ENCODE assay signal across 1 cellular context in the genomic region with DNA sequence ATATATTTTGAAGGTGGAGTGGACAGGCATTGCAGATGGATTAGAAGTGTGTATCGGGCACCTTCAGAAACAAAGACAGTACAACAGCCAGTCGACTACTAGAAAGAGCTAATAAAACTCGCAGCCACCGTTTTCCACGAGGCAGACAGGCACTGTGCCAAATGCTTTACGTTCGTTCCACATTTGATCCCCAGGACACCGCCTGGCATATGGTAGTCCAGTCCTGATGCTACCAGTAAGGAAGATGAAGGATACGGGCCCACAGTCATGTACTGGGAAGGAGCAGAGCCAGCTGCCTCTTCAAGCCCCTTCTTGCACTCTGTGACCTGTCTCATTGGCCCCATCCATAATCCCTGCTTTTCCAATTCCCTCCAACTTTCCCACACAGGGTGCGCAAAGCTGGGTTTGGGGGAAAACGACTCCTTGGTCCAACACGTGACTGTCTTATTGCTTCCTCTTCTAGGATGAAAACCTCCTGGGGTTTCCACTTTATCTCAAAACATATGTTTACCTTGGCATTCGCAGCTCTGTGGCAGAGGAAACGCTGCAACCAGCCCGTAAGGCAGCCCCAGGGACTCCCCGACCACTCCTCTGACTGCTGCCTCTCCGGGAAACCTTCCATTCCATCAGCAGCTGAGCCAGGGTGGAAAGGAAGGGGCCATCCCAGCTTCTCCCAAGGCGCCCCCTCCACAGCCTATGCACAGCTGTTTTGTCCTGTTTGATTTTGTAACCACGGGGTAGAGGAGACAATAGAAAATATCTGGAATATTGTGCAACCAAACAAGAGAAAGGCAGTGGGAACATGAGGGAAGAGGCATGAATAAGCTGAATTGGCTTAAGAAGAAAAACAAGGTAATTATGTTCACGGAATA.
TF ChIP-seq lines count a peak whose summit lies in the region.

No MANE protein-coding gene starts in this region.

TF ChIP-seq in HEK293, 187 proteins besides CTCF, POLR2A, EP300 and RAD21 (continued from another document and continues in another):
- TF ChIP-seq ZNF366 (tag by site-specific recombination; conservative IDR thresholded peaks at IDR 0.05) (no peak), ZNF350 (tag by site-specific recombination; IDR thresholded peaks at IDR 0.05) (no peak), MYNN (tag by site-specific recombination; IDR thresholded peaks at IDR 0.05; ENCODE audit: borderline replicate concordance) (no peak), WT1 (tag by site-specific recombination; IDR thresholded peaks at IDR 0.05) (no peak), ZNF501 (tag by site-specific recombination; IDR thresholded peaks at IDR 0.05) (no peak), ZNF629 (tag by site-specific recombination; IDR thresholded peaks at IDR 0.05) (no peak), ZNF132 (tag by site-specific recombination; IDR thresholded peaks at IDR 0.05; ENCODE audit: borderline replicate concordance) (no peak), ZFHX2 (tag by site-specific recombination; conservative IDR thresholded peaks at IDR 0.05) (no peak), EGR2 (tag by site-specific recombination; IDR thresholded peaks at IDR 0.05; ENCODE audit: low read depth) (no peak), ZBTB20 (tag by site-specific recombination; IDR thresholded peaks at IDR 0.05) (no peak), ZNF544 (tag by site-specific recombination; IDR thresholded peaks at IDR 0.05) (no peak), ZNF600 (tag by site-specific recombination; IDR thresholded peaks at IDR 0.05) (peak; percentile 32; the same call in 1 of the 2 replicates), ZNF133 (tag by site-specific recombination; IDR thresholded peaks at IDR 0.05) (no peak), ZNF626 (tag by site-specific recombination; IDR thresholded peaks at IDR 0.05) (no peak), KLF9 (tag by site-specific recombination; IDR thresholded peaks at IDR 0.05; ENCODE audit: low read depth) (no peak), ZNF76 (tag by site-specific recombination; IDR thresholded peaks at IDR 0.05; ENCODE audit: borderline replicate concordance, low read depth) (no peak), ZNF521 (tag by site-specific recombination; IDR thresholded peaks at IDR 0.05) (no peak), ZNF426 (tag by site-specific recombination; IDR thresholded peaks at IDR 0.05) (no peak), SP7 (tag by site-specific recombination; IDR thresholded peaks at IDR 0.05) (no peak), ZNF558 (tag by site-specific recombination; IDR thresholded peaks at IDR 0.05) (peak; percentile 52; the same call in 1 of the 2 replicates), KLF7 (tag by site-specific recombination; IDR thresholded peaks at IDR 0.05; ENCODE audit: borderline replicate concordance) (no peak), ZNF24 (tag by site-specific recombination; IDR thresholded peaks at IDR 0.05) (no peak), ZNF354C (tag by site-specific recombination; IDR thresholded peaks at IDR 0.05; ENCODE audit: borderline replicate concordance, low read depth) (no peak), SP2 (tag by site-specific recombination; IDR thresholded peaks at IDR 0.05) (no peak), YY2 (tag by site-specific recombination; IDR thresholded peaks at IDR 0.05) (no peak), ZNF155 (tag by site-specific recombination; IDR thresholded peaks at IDR 0.05) (no peak), ZNF529 (tag by site-specific recombination; IDR thresholded peaks at IDR 0.05; ENCODE audit: insufficient replicate concordance) (no peak), ZNF175 (tag by site-specific recombination; IDR thresholded peaks at IDR 0.05) (no peak), ZNF701 (tag by site-specific recombination; IDR thresholded peaks at IDR 0.05) (no peak), ZNF549 (tag by site-specific recombination; IDR thresholded peaks at IDR 0.05) (no peak), ZNF423 (tag by site-specific recombination; IDR thresholded peaks at IDR 0.05) (peak; percentile 18; the same call in 1 of the 2 replicates), ZNF184 (tag by site-specific recombination; IDR thresholded peaks at IDR 0.05) (no peak), TRIM28 (IDR thresholded peaks at IDR 0.05; ENCODE audit: borderline replicate concordance, low read length) (no peak), ZNF302 (tag by site-specific recombination; IDR thresholded peaks at IDR 0.05; ENCODE audit: low read depth) (no peak), ZSCAN23 (tag by site-specific recombination; IDR thresholded peaks at IDR 0.05) (no peak), ZNF623 (tag by site-specific recombination; IDR thresholded peaks at IDR 0.05) (no peak), ZSCAN30 (tag by site-specific recombination; IDR thresholded peaks at IDR 0.05) (0 out of 2 replicates have a peak, but pooled peaks have one; percentile 11), TCF7L2 (IDR thresholded peaks at IDR 0.05; ENCODE audit: borderline replicate concordance, low read depth, low read length) (no peak), IKZF3 (tag by site-specific recombination; IDR thresholded peaks at IDR 0.05) (no peak), ZNF214 (tag by site-specific recombination; IDR thresholded peaks at IDR 0.05; ENCODE audit: borderline replicate concordance) (no peak), ZNF112 (tag by site-specific recombination; IDR thresholded peaks at IDR 0.05) (no peak)
- TF ChIP-seq, protein P1, sequence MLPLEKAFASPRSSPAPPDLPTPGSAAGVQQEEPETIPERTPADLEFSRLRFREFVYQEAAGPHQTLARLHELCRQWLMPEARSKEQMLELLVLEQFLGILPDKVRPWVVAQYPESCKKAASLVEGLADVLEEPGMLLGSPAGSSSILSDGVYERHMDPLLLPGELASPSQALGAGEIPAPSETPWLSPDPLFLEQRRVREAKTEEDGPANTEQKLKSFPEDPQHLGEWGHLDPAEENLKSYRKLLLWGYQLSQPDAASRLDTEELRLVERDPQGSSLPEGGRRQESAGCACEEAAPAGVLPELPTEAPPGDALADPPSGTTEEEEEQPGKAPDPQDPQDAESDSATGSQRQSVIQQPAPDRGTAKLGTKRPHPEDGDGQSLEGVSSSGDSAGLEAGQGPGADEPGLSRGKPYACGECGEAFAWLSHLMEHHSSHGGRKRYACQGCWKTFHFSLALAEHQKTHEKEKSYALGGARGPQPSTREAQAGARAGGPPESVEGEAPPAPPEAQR (tag by site-specific recombination; IDR thresholded peaks at IDR 0.05), result no peak
- TF ChIP-seq, protein P2, sequence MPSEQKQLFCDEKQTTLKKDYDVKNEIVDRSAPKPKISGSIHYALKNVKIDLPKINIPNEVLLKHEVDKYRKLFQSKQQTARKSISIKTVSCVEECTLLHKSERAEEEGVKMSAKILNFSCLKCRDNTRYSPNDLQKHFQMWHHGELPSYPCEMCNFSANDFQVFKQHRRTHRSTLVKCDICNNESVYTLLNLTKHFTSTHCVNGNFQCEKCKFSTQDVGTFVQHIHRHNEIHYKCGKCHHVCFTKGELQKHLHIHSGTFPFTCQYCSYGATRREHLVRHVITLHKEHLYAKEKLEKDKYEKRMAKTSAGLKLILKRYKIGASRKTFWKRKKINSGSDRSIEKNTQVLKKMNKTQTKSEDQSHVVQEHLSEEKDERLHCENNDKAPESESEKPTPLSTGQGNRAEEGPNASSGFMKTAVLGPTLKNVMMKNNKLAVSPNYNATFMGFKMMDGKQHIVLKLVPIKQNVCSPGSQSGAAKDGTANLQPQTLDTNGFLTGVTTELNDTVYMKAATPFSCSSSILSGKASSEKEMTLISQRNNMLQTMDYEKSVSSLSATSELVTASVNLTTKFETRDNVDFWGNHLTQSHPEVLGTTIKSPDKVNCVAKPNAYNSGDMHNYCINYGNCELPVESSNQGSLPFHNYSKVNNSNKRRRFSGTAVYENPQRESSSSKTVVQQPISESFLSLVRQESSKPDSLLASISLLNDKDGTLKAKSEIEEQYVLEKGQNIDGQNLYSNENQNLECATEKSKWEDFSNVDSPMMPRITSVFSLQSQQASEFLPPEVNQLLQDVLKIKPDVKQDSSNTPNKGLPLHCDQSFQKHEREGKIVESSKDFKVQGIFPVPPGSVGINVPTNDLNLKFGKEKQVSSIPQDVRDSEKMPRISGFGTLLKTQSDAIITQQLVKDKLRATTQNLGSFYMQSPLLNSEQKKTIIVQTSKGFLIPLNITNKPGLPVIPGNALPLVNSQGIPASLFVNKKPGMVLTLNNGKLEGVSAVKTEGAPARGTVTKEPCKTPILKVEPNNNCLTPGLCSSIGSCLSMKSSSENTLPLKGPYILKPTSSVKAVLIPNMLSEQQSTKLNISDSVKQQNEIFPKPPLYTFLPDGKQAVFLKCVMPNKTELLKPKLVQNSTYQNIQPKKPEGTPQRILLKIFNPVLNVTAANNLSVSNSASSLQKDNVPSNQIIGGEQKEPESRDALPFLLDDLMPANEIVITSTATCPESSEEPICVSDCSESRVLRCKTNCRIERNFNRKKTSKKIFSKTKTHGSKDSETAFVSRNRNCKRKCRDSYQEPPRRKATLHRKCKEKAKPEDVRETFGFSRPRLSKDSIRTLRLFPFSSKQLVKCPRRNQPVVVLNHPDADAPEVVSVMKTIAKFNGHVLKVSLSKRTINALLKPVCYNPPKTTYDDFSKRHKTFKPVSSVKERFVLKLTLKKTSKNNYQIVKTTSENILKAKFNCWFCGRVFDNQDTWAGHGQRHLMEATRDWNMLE (tag by site-specific recombination; conservative IDR thresholded peaks at IDR 0.05; ENCODE audit: low read depth), result no peak
- TF ChIP-seq, protein P3, sequence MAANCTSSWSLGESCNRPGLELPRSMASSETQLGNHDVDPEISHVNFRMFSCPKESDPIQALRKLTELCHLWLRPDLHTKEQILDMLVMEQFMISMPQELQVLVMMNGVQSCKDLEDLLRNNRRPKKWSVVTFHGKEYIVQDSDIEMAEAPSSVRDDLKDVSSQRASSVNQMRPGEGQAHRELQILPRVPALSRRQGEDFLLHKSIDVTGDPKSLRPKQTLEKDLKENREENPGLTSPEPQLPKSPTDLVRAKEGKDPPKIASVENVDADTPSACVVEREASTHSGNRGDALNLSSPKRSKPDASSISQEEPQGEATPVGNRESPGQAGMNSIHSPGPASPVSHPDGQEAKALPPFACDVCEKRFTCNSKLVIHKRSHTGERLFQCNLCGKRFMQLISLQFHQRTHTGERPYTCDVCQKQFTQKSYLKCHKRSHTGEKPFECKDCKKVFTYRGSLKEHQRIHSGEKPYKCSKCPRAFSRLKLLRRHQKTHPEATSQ (tag by site-specific recombination; IDR thresholded peaks at IDR 0.05), result no peak
- TF ChIP-seq, protein P4, sequence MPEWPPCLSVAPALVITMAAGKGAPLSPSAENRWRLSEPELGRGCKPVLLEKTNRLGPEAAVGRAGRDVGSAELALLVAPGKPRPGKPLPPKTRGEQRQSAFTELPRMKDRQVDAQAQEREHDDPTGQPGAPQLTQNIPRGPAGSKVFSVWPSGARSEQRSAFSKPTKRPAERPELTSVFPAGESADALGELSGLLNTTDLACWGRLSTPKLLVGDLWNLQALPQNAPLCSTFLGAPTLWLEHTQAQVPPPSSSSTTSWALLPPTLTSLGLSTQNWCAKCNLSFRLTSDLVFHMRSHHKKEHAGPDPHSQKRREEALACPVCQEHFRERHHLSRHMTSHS (tag by site-specific recombination; IDR thresholded peaks at IDR 0.05), result no peak
- TF ChIP-seq, protein P5, sequence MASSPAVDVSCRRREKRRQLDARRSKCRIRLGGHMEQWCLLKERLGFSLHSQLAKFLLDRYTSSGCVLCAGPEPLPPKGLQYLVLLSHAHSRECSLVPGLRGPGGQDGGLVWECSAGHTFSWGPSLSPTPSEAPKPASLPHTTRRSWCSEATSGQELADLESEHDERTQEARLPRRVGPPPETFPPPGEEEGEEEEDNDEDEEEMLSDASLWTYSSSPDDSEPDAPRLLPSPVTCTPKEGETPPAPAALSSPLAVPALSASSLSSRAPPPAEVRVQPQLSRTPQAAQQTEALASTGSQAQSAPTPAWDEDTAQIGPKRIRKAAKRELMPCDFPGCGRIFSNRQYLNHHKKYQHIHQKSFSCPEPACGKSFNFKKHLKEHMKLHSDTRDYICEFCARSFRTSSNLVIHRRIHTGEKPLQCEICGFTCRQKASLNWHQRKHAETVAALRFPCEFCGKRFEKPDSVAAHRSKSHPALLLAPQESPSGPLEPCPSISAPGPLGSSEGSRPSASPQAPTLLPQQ (tag by site-specific recombination; IDR thresholded peaks at IDR 0.05), result peak; percentile 83
- TF ChIP-seq, protein P6, sequence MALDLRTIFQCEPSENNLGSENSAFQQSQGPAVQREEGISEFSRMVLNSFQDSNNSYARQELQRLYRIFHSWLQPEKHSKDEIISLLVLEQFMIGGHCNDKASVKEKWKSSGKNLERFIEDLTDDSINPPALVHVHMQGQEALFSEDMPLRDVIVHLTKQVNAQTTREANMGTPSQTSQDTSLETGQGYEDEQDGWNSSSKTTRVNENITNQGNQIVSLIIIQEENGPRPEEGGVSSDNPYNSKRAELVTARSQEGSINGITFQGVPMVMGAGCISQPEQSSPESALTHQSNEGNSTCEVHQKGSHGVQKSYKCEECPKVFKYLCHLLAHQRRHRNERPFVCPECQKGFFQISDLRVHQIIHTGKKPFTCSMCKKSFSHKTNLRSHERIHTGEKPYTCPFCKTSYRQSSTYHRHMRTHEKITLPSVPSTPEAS (tag by site-specific recombination; IDR thresholded peaks at IDR 0.05), result no peak
- TF ChIP-seq, protein P7, sequence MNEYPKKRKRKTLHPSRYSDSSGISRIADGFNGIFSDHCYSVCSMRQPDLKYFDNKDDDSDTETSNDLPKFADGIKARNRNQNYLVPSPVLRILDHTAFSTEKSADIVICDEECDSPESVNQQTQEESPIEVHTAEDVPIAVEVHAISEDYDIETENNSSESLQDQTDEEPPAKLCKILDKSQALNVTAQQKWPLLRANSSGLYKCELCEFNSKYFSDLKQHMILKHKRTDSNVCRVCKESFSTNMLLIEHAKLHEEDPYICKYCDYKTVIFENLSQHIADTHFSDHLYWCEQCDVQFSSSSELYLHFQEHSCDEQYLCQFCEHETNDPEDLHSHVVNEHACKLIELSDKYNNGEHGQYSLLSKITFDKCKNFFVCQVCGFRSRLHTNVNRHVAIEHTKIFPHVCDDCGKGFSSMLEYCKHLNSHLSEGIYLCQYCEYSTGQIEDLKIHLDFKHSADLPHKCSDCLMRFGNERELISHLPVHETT (tag by site-specific recombination; IDR thresholded peaks at IDR 0.05), result no peak
- TF ChIP-seq, protein P8, sequence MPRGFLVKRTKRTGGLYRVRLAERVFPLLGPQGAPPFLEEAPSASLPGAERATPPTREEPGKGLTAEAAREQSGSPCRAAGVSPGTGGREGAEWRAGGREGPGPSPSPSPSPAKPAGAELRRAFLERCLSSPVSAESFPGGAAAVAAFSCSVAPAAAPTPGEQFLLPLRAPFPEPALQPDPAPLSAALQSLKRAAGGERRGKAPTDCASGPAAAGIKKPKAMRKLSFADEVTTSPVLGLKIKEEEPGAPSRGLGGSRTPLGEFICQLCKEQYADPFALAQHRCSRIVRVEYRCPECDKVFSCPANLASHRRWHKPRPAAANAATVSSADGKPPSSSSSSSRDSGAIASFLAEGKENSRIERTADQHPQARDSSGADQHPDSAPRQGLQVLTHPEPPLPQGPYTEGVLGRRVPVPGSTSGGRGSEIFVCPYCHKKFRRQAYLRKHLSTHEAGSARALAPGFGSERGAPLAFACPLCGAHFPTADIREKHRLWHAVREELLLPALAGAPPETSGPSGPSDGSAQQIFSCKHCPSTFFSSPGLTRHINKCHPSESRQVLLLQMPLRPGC (tag by site-specific recombination; IDR thresholded peaks at IDR 0.05), result no peak
- TF ChIP-seq, protein P9, sequence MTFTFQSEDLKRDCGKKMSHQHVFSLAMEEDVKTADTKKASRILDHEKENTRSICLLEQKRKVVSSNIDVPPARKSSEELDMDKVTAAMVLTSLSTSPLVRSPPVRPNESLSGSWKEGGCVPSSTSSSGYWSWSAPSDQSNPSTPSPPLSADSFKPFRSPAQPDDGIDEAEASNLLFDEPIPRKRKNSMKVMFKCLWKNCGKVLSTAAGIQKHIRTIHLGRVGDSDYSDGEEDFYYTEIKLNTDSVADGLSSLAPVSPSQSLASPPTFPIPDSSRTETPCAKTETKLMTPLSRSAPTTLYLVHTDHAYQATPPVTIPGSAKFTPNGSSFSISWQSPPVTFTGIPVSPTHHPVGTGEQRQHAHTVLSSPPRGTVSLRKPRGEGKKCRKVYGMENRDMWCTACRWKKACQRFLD (tag by site-specific recombination; IDR thresholded peaks at IDR 0.05), result no peak
